Comparison of ENCODE assay signal across 11 cellular contexts in genomic region chr2:18209934-18210639, GRCh38.
DNase-seq lines count a peak whose midpoint lies in the region.
"Had no signal": no experiment of that assay in that cellular context is flagged by ENCODE, and none has a peak within 500 bp of the region (broad histone marks: within the 10 kb centered on the region; RNA-seq: fewer than 3 reads in every experiment).

No MANE protein-coding gene starts in this region.

- DNase-seq in COLO668 (lab: John Stamatoyannopoulos, UW; ENCODE audit: unreplicated experiment) = peak; percentile 49
- DNase-seq in LHCN-M2 (ENCODE audit: low read depth) = peak; percentile 76
- peak; percentile 27 for DNase-seq in SK-N-DZ (ENCODE audit: low spot score)
- DNase-seq in hepatic stellate cell (ENCODE audit: low spot score) = peak; percentile 27
- no peak for DNase-seq in activated naive CD4-positive, alpha-beta T cell (lab: John Stamatoyannopoulos, UW)
- DNase-seq in nucleus accumbens (lab: John Stamatoyannopoulos, UW) = no peak
- DNase-seq in retina = no peak
- no peak for DNase-seq in LoVo (ENCODE audit: low spot score)
- DNase-seq: activated CD8-positive, alpha-beta memory T cell treated with anti-CD3 and anti-CD28 coated beads, Interleukin-2, amount 50 U/mL, for 48 hours; CD8-positive, alpha-beta memory T cell; naive thymus-derived CD8-positive, alpha-beta T cell had no signal

Comparison
In these comparisons a context has a peak if more than half of its experiments do, and no peak if none do; other contexts are left out.
1. DNase-seq: peak in COLO668 (single experiment), LHCN-M2 (single experiment), SK-N-DZ (single experiment) and hepatic stellate cell (single experiment); none in activated naive CD4-positive, alpha-beta T cell (0 of 4), nucleus accumbens (0 of 56), retina (single experiment) and LoVo (single experiment).